Comparison of ENCODE assay signal across 8 cellular contexts in the genomic region with DNA sequence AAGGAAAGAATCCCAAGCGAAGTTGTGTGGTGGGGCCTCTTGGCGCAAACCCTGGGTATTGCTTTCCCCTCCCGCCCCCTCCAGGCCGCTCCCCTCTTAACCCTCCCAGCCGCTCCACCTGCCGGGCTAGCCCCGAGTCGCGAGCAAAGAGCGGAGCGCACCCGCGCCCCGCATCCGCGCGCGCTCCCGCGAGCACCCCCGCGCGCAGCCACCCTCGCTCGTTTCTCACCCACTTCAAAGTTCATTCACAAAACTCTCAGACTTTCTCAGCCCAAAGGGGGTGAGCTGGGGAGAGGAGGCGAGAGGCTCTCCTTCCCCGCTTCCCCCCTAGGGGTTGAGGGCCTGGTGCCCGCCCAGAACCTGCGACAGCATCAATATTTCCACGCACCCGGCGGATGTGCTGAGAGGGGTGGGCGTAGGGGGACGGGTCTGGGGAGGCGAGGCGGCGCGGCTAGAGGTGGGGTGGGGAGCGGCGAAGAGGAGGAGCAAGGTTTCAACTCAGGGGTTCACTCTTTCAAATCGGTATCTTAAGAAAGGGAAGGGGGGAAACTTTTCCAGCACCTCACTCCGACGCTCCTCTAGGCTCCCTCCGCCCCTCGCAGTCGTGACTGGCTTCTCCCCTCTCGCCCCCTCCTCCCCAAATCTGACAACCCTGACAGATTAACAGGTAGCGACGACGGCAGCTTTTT.
DNase-seq lines count a peak whose midpoint lies in the region; ATAC-seq lines count a peak whose summit lies in the region.

No MANE protein-coding gene starts in this region.

- ATAC-seq in HG03521 (IDR thresholded peaks at IDR 0.05; ENCODE audit: unreplicated experiment) (no peak), HG02981 (IDR thresholded peaks at IDR 0.05; ENCODE audit: unreplicated experiment) (no peak)

- peak; percentile 73 for DNase-seq in GM03348 (ENCODE audit: low spot score)
- peak; percentile 78 for DNase-seq in NCI-H2107 treated with DMSO at 0.1 percent for 48 hours (lab: John Stamatoyannopoulos, UW; ENCODE audit: unreplicated experiment)
- peak; percentile 69 for DNase-seq in activated CD4-positive, CD25-positive, alpha-beta regulatory T cell treated with anti-CD3 and anti-CD28 coated beads, Interleukin-2, amount 50 U/mL, for 72 hours
- peak; percentile 78 for DNase-seq in central memory CD4-positive, alpha-beta T cell
- DNase-seq in left kidney (ENCODE audit: low read depth, low spot score), result peak; percentile 91
- peak; percentile 69 for DNase-seq in stimulated activated CD4-positive, alpha-beta T cell treated with anti-CD3 and anti-CD28 coated beads, Interleukin-1b, Interleukin-23, amount 100 ng/mL, for 48 hours
